In the genomic region with DNA sequence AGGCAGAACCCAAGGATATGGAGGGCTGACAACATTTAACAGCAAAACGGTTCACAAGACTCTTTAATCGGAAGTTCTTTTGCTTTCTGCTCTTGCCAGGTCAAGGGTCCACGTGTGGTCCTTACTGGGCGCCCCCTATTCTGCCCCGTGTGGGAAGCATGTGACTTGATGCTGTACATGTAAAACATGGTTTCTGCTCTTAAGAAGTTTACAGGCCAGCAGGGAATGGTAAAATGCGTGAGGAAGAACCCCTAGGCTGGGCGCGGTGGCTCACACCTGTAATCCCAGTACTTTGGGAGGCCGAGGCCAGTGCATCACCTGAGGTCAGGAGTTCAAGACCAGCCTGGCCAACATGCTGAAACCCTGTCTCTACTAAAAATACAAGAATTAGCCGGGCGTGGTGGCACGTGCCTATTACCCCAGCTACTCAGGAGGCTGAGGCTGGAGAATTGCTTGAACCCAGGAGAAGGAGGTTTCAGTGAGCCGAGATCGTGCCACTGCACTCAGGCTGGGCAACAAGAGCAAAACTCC, we compare ENCODE assay signal across 15 cellular contexts. TPM values are rescaled to one million over a fixed set of nuclear protein-coding genes. Genes with fewer than 3 reads are reported as not detected.
DNase-seq lines count a peak whose midpoint lies in the region; ATAC-seq lines count a peak whose summit lies in the region.
"Had no signal": no experiment of that assay in that cellular context is flagged by ENCODE, and none has a peak within 500 bp of the region (broad histone marks: within the 10 kb centered on the region; RNA-seq: fewer than 3 reads in every experiment).

No MANE protein-coding gene starts in this region.

- no peak overlapping the region for H2BK5ac ChIP-seq in trophoblast cell (ENCODE audit: low read depth, low read length, poor library complexity)

- peaks cover 19% of the 10 kb centered on the region for H3K79me2 ChIP-seq in trophoblast cell (ENCODE audit: control insufficient read depth, insufficient read depth, low read length, poor library complexity)

- H3K27ac ChIP-seq in CD4-positive, alpha-beta memory T cell (ENCODE audit: low read depth, low read length), result no peak overlapping the region
- H3K27ac ChIP-seq in trophoblast cell (ENCODE audit: low read depth, low read length), result no peak overlapping the region
- H3K27ac ChIP-seq: breast epithelium, neutrophil, vagina had no signal

- H3K9ac ChIP-seq in trophoblast cell (ENCODE audit: low read length), result no peak overlapping the region

- no peak for DNase-seq in CD4-positive, alpha-beta memory T cell
- DNase-seq in activated naive CD8-positive, alpha-beta T cell treated with anti-CD3 and anti-CD28 coated beads, Interleukin-2, amount 50 U/mL, for 24 hours, result no peak
- DNase-seq in trophoblast cell (no peak), putamen (ENCODE audit: low spot score) (no peak), NCI-H524 treated with DMSO at 0.1 percent for 48 hours (lab: John Stamatoyannopoulos, UW) (no peak)
- DNase-seq: dermis blood vessel endothelial cell, left cardiac atrium, NCI-H526 treated with DMSO at 0.1 percent for 48 hours, OCI-M1 had no signal

- H3K36me3 ChIP-seq in CD4-positive, alpha-beta memory T cell (ENCODE audit: insufficient read depth, low read length), result peaks cover 75% of the 10 kb centered on the region
- peaks cover 52 to 72% of the 10 kb centered on the region in 2 experiments for H3K36me3 ChIP-seq in trophoblast cell (ENCODE audit: control insufficient read depth in 1 of 2, insufficient read depth in 2 of 2, low read length in 2 of 2)
- H3K36me3 ChIP-seq: breast epithelium had no signal

- H3K4ac ChIP-seq in trophoblast cell (ENCODE audit: low read depth, low read length), result peak overlapping the region; percentile 97

- H3K27me3 ChIP-seq in CD4-positive, alpha-beta memory T cell (ENCODE audit: insufficient read depth, low read length), result no peaks in the 10 kb centered on the region
- H3K27me3 ChIP-seq in trophoblast cell (ENCODE audit: insufficient read depth, low read length), result no peaks in the 10 kb centered on the region
- H3K27me3 ChIP-seq: breast epithelium, neutrophil, vagina had no signal

- peak overlapping the region; percentile 8 to 89 (median 57) for H3K27ac Mint-ChIP-seq in CD4-positive, alpha-beta memory T cell
- peak overlapping the region in 2 of 3 donors; percentile 67 to 89 for H3K27ac Mint-ChIP-seq in IgD-negative memory B cell
- H3K27ac Mint-ChIP-seq in activated naive CD8-positive, alpha-beta T cell treated with anti-CD3 and anti-CD28 coated beads, Interleukin-2, amount 50 U/mL, for 24 hours, result peak overlapping the region; percentile 95

- H2AK5ac ChIP-seq in trophoblast cell (ENCODE audit: low read length), result no peak overlapping the region

- no peaks in the 10 kb centered on the region for H3K27me3 Mint-ChIP-seq in CD4-positive, alpha-beta memory T cell
- no peaks in the 10 kb centered on the region for H3K27me3 Mint-ChIP-seq in IgD-negative memory B cell
- no peaks in the 10 kb centered on the region for H3K27me3 Mint-ChIP-seq in activated naive CD8-positive, alpha-beta T cell treated with anti-CD3 and anti-CD28 coated beads, Interleukin-2, amount 50 U/mL, for 24 hours

- no peak overlapping the region for H4K12ac ChIP-seq in trophoblast cell (ENCODE audit: low read depth, low read length)

- H3K18ac ChIP-seq in trophoblast cell (ENCODE audit: low read length), result no peak overlapping the region

- POLR2A ChIA-PET in CD4-positive, alpha-beta memory T cell (lab: Charles Lee; ENCODE audit: partially characterized antibody), result no interaction called here

- no peak overlapping the region for H2BK120ac ChIP-seq in trophoblast cell (ENCODE audit: insufficient read depth, low read length, poor library complexity)

- H4K8ac ChIP-seq in trophoblast cell (ENCODE audit: low read depth, low read length), result no peak overlapping the region

- H4K91ac ChIP-seq in trophoblast cell (ENCODE audit: low read depth, low read length), result no peak overlapping the region

- peak overlapping the region in 5 of 8 donors; percentile 15 to 35 (median 27) for H3K4me3 Mint-ChIP-seq in CD4-positive, alpha-beta memory T cell
- peak overlapping the region in 1 of 4 donors; percentile 29 for H3K4me3 Mint-ChIP-seq in IgD-negative memory B cell
- H3K4me3 Mint-ChIP-seq in activated naive CD8-positive, alpha-beta T cell treated with anti-CD3 and anti-CD28 coated beads, Interleukin-2, amount 50 U/mL, for 24 hours, result no peak overlapping the region

- no peak overlapping the region for H2AFZ ChIP-seq in trophoblast cell (ENCODE audit: insufficient read depth, low read length, poor library complexity)

- intact Hi-C loops in CD4-positive, alpha-beta memory T cell (cut with micrococcal nuclease), result no loop called here

- H2BK12ac ChIP-seq in trophoblast cell (ENCODE audit: low read length), result no peak overlapping the region

- no peak overlapping the region for H3K23ac ChIP-seq in trophoblast cell (ENCODE audit: low read length)

- H3K4me3 ChIP-seq in CD4-positive, alpha-beta memory T cell (ENCODE audit: low read length in 2 of 2), result no peak overlapping the region
- no peak overlapping the region for H3K4me3 ChIP-seq in trophoblast cell (ENCODE audit: low read depth, low read length)
- H3K4me3 ChIP-seq: breast epithelium, vagina had no signal

- no peak for ATAC-seq in activated naive CD8-positive, alpha-beta T cell treated with anti-CD3 and anti-CD28 coated beads, Interleukin-2, amount 50 U/mL, for 24 hours
- no peak for ATAC-seq in GM18517 (IDR thresholded peaks at IDR 0.05; ENCODE audit: unreplicated experiment)
- ATAC-seq: left cardiac atrium, right cardiac atrium had no signal

- no peaks in the 10 kb centered on the region for H3K9me3 Mint-ChIP-seq in CD4-positive, alpha-beta memory T cell
- H3K9me3 Mint-ChIP-seq in IgD-negative memory B cell, result no peaks in the 10 kb centered on the region
- no peaks in the 10 kb centered on the region for H3K9me3 Mint-ChIP-seq in activated naive CD8-positive, alpha-beta T cell treated with anti-CD3 and anti-CD28 coated beads, Interleukin-2, amount 50 U/mL, for 24 hours

- H3K79me1 ChIP-seq in trophoblast cell (ENCODE audit: low read length), result no peaks in the 10 kb centered on the region

- H3K9me3 ChIP-seq in CD4-positive, alpha-beta memory T cell (ENCODE audit: control insufficient read depth in 1 of 2, low read length in 2 of 2), result no peaks in the 10 kb centered on the region
- H3K9me3 ChIP-seq in trophoblast cell (ENCODE audit: insufficient read depth, low read depth, low read length), result no peaks in the 10 kb centered on the region
- H3K9me3 ChIP-seq: breast epithelium, neutrophil, vagina had no signal

- H3K14ac ChIP-seq in trophoblast cell (ENCODE audit: low read length), result no peak overlapping the region

- no peak overlapping the region for H3K4me2 ChIP-seq in trophoblast cell (ENCODE audit: low read length)

- peaks cover 51 to 92% (median 74%) of the 10 kb centered on the region in 4 donors for H3K4me1 Mint-ChIP-seq in CD4-positive, alpha-beta memory T cell
- peaks cover 25 to 48% (median 31%) of the 10 kb centered on the region in 3 donors for H3K4me1 Mint-ChIP-seq in IgD-negative memory B cell
- peaks cover 90% of the 10 kb centered on the region for H3K4me1 Mint-ChIP-seq in activated naive CD8-positive, alpha-beta T cell treated with anti-CD3 and anti-CD28 coated beads, Interleukin-2, amount 50 U/mL, for 24 hours

- CTCF ChIA-PET in CD4-positive, alpha-beta memory T cell (lab: Charles Lee; ENCODE audit: partially characterized antibody), result interaction anchor here (0.7 to 7.4 kb wide), 3 partner anchors 24 to 363 kb away, joined by 3 to 118 read pairs (median 3); no protein-coding TSS in a partner anchor

- no CpG with 5 or more reads among the region's 14 CpGs for WGBS in trophoblast cell (ENCODE audit: extremely low coverage, insufficient coverage, insufficient read length)

- H3K4me1 ChIP-seq in CD4-positive, alpha-beta memory T cell (ENCODE audit: insufficient read depth, low read length), result peaks cover 87% of the 10 kb centered on the region
- H3K4me1 ChIP-seq in trophoblast cell (ENCODE audit: control insufficient read depth in 1 of 2, insufficient read depth in 2 of 2, low read length in 2 of 2), result peaks cover 0 to 2% of the 10 kb centered on the region in 2 experiments

- H3K36me3 Mint-ChIP-seq in CD4-positive, alpha-beta memory T cell, result peaks cover 60 to 90% of the 10 kb centered on the region in 2 donors
- peaks cover 2% of the 10 kb centered on the region for H3K36me3 Mint-ChIP-seq in IgD-negative memory B cell
- peaks cover 74% of the 10 kb centered on the region for H3K36me3 Mint-ChIP-seq in activated naive CD8-positive, alpha-beta T cell treated with anti-CD3 and anti-CD28 coated beads, Interleukin-2, amount 50 U/mL, for 24 hours (ENCODE audit: low read depth)

RNA-seq across cellular contexts. Expression of gene ZNF217, which starts 19.3 kb away (rescaled TPM):
- 100 to 1,000 TPM; 100 to 111 TPM for total RNA-seq in CD4-positive, alpha-beta memory T cell
- 10 to 100 TPM; 11.6 to 28.6 TPM for polyA plus RNA-seq in CD4-positive, alpha-beta memory T cell
- polyA plus RNA-seq in IgD-negative memory B cell, result 29.9 TPM
- polyA plus RNA-seq in trophoblast cell (2013), result 45.3 and 46.1 TPM in 2 replicates
